In genomic region chr19:858868-859843, GRCh38 we compare ENCODE assay signal across 9 cellular contexts. TPM values are rescaled to one million over a fixed set of nuclear protein-coding genes. Genes with fewer than 3 reads are reported as not detected.
A peak's percentile ranks its signal among the peaks of the same experiment; 100 is the strongest.
DNase-seq lines count a peak whose midpoint lies in the region; ATAC-seq and TF ChIP-seq lines count a peak whose summit lies in the region.
"Had no signal": no experiment of that assay in that cellular context is flagged by ENCODE, and none has a peak within 500 bp of the region (broad histone marks: within the 10 kb centered on the region; RNA-seq: fewer than 3 reads in every experiment).

Gene CFD (plus strand): TSS chr19:859664. CDS start chr19:859690, 26 bp downstream.

- H3K9me3 ChIP-seq in iPS-15b (ENCODE audit: control insufficient read depth, insufficient read depth, low read length) (no peaks in the 10 kb centered on the region), smooth muscle cell (replicated peaks; ENCODE audit: low read depth) (no peaks in the 10 kb centered on the region)

- H3F3A ChIP-seq in smooth muscle cell (ENCODE audit: low read depth), result no peaks in the 10 kb centered on the region

- TF ChIP-seq CTCF in HL-60 (IDR thresholded peaks at IDR 0.05; ENCODE audit: insufficient read depth, low read length), result no peak
- TF ChIP-seq CTCF in VCaP (conservative IDR thresholded peaks at IDR 0.05), result no peak
- no peak for TF ChIP-seq CTCF in smooth muscle cell (IDR thresholded peaks at IDR 0.05; ENCODE audit: borderline replicate concordance, insufficient read depth, poor library complexity, severe bottlenecking)

- H3K79me2 ChIP-seq in smooth muscle cell (ENCODE audit: low read depth), result no peaks in the 10 kb centered on the region

- H4K20me1 ChIP-seq in smooth muscle cell (ENCODE audit: low read depth), result no peaks in the 10 kb centered on the region

- peak in 1 of 2 experiments; percentile 88 for DNase-seq in HL-60 (ENCODE audit: low read depth in 1 of 2, low spot score in 1 of 2)
- no peak for DNase-seq in smooth muscle cell (lab: John Stamatoyannopoulos, UW; ENCODE audit: unreplicated experiment)
- no peak for DNase-seq in DMS79 (lab: John Stamatoyannopoulos, UW)
- DNase-seq in stimulated activated CD8-positive, alpha-beta memory T cell treated with anti-CD3 and anti-CD28 coated beads, Interleukin-4, amount 100 ng/mL, for 48 hours, result no peak
- DNase-seq: activated naive CD8-positive, alpha-beta T cell treated with anti-CD3 and anti-CD28 coated beads, Interleukin-2, amount 10 ng/mL, durations not matched to agents 7 days and 5 days had no signal

- no peak within 1 kb of the TSS for H2AFZ ChIP-seq in smooth muscle cell (ENCODE audit: low read depth)

- H3K27ac ChIP-seq in HL-60 (replicated peaks) (peak within 1 kb of the TSS; percentile 44), VCaP (peak within 1 kb of the TSS; percentile 37; the same call in 1 of the 2 replicates), smooth muscle cell (ENCODE audit: low read depth) (no peak within 1 kb of the TSS)

- 81% methylated on average over 19 of the region's 24 CpGs for WGBS in smooth muscle cell (ENCODE audit: low lambda C conversion rate)

- peak within 1 kb of the TSS; percentile 68 for H3K4me2 ChIP-seq in smooth muscle cell

- H3K4me3 ChIP-seq in HL-60 (replicated peaks; ENCODE audit: insufficient read depth, low read length) (peak within 1 kb of the TSS; percentile 60), iPS-15b (ENCODE audit: low read depth, low read length) (peak within 1 kb of the TSS; percentile 54), smooth muscle cell (peak within 1 kb of the TSS; percentile 21)

- H3K9ac ChIP-seq in iPS-15b (ENCODE audit: low read depth, low read length) (no peak within 1 kb of the TSS), smooth muscle cell (ENCODE audit: low read depth) (no peak within 1 kb of the TSS)

- H3K36me3 ChIP-seq in iPS-15b (ENCODE audit: control insufficient read depth, insufficient read depth, low read length) (no peaks in the 10 kb centered on the region), smooth muscle cell (ENCODE audit: low read depth) (no peaks in the 10 kb centered on the region)

- no peaks in the 10 kb centered on the region for H3K4me1 ChIP-seq in iPS-15b (ENCODE audit: control insufficient read depth, insufficient read depth, low read length)
- H3K4me1 ChIP-seq in smooth muscle cell (ENCODE audit: low read depth), result no peaks in the 10 kb centered on the region

- ATAC-seq in GM21367 (IDR thresholded peaks at IDR 0.05; ENCODE audit: unreplicated experiment), result no peak
- ATAC-seq in GM19397 (IDR thresholded peaks at IDR 0.05; ENCODE audit: unreplicated experiment), result no peak

- H3K27me3 ChIP-seq in HL-60 (ENCODE audit: insufficient read depth, poor library complexity, severe bottlenecking) (no peaks in the 10 kb centered on the region), iPS-15b (ENCODE audit: control insufficient read depth, insufficient read depth, low read length) (peaks cover 5% of the 10 kb centered on the region), smooth muscle cell (ENCODE audit: low read depth) (peaks cover 33% of the 10 kb centered on the region)

RNA-seq across cellular contexts. Expression of gene CFD, which starts in this region (rescaled TPM):
- total RNA-seq in smooth muscle cell, result not detected in 2 replicates
- polyA plus RNA-seq in smooth muscle cell, result 0.34 and 1.9 TPM in 2 replicates
